8 cellular contexts compared by ENCODE assay signal in genomic region chr4:105709081-105709450, GRCh38. TPM values are rescaled to one million over a fixed set of nuclear protein-coding genes. Genes with fewer than 3 reads are reported as not detected.
DNase-seq lines count a peak whose midpoint lies in the region; ATAC-seq, FAIRE-seq and TF ChIP-seq lines count a peak whose summit lies in the region.

No MANE protein-coding gene starts in this region.

- H2AFZ ChIP-seq in PC-9, result peak overlapping the region; percentile 99

- no peak for TF ChIP-seq CTCF in PC-9 (conservative IDR thresholded peaks at IDR 0.05)
- no peak for TF ChIP-seq CTCF in colonic mucosa (IDR thresholded peaks at IDR 0.05)

- peak overlapping the region; percentile 80 to 83 for H3K9ac ChIP-seq in colonic mucosa (ENCODE audit: low read depth in 2 of 2, low read length in 2 of 2)

- no peaks in the 10 kb centered on the region for H4K20me1 ChIP-seq in PC-9 (ENCODE audit: insufficient read depth)

- H3K79me2 ChIP-seq in PC-9 (ENCODE audit: low read depth), result peaks cover 40% of the 10 kb centered on the region

- H3K4me3 ChIP-seq in PC-9 (peak overlapping the region; percentile 90), colonic mucosa (peak overlapping the region; percentile 97)

- H3K27me3 ChIP-seq in PC-9 (ENCODE audit: insufficient read depth, low read depth) (no peaks in the 10 kb centered on the region), colonic mucosa (no peaks in the 10 kb centered on the region)

- CTCF ChIA-PET in PC-9 (lab: Charles Lee), result no interaction called here

- H3K36me3 ChIP-seq in PC-9 (ENCODE audit: low read depth) (no peaks in the 10 kb centered on the region), colonic mucosa (no peaks in the 10 kb centered on the region)

- ATAC-seq in GM18517 (IDR thresholded peaks at IDR 0.05; ENCODE audit: unreplicated experiment) (peak; percentile 27), HG02973 (IDR thresholded peaks at IDR 0.05; ENCODE audit: unreplicated experiment) (peak; percentile 42)

- peak overlapping the region; percentile 97 for H3K4me2 ChIP-seq in PC-9

- no peaks in the 10 kb centered on the region for H3K9me2 ChIP-seq in PC-9 (ENCODE audit: insufficient read depth)

- POLR2A ChIA-PET in PC-9 (lab: Charles Lee; ENCODE audit: unreplicated experiment), result no interaction called here

- H3K27ac ChIP-seq in PC-9 (peak overlapping the region; percentile 59), colonic mucosa (peak overlapping the region; percentile 89)

- H3K4me1 ChIP-seq in PC-9 (replicated peaks; ENCODE audit: insufficient read depth) (peaks cover 7% of the 10 kb centered on the region; the same call in 1 of the 2 replicates), colonic mucosa (peaks cover 6% of the 10 kb centered on the region)

- peaks cover 4% of the 10 kb centered on the region; the same call in 1 of the 2 replicates for H3F3A ChIP-seq in PC-9 (ENCODE audit: insufficient read depth, low read depth)

- H3K9me3 ChIP-seq in PC-9 (ENCODE audit: insufficient read depth, low read depth) (no peaks in the 10 kb centered on the region), colonic mucosa (no peaks in the 10 kb centered on the region)

- DNase-seq in CD1c-positive myeloid dendritic cell (ENCODE audit: extremely low spot score), result peak; percentile 39
- no peak for DNase-seq in PC-9
- DNase-seq in colonic mucosa, result peak; percentile 42
- peak; percentile 11 for DNase-seq in medulla oblongata (ENCODE audit: extremely low spot score)
- DNase-seq in urothelium cell line (ENCODE audit: low spot score), result peak; percentile 30
- DNase-seq in cerebellar nuclear complex (lab: John Stamatoyannopoulos, UW), result no peak

- BruUV-seq in PC-9 (replicated peaks; lab: Mats Ljungman, UMichigan), result TSS peak; percentile 77

- intact Hi-C loops in PC-9 (cut with micrococcal nuclease; ENCODE audit: unreplicated experiment) (no loop called here), colonic mucosa (cut with DNase I) (loop anchor here (10.0 kb wide), 1 partner anchor 184 kb away; no protein-coding TSS in a partner anchor)

- no peak for FAIRE-seq in urothelium cell line (lab: Jason Lieb, UNC)

RNA-seq across cellular contexts. Expression of gene GSTCD, which starts 0.5 kb away (rescaled TPM):
- 9.7 and 11.4 TPM in 2 replicates for total RNA-seq in PC-9 (2021)
- total RNA-seq in colonic mucosa, result 10 to 100 TPM in 1 of 2 donors, 1 to 10 TPM in 1; 9.0 to 17.5 TPM

RNA-seq across cellular contexts. Expression of gene INTS12, which starts 0.6 kb away (rescaled TPM):
- total RNA-seq in PC-9 (2021) (8.4 and 10.3 TPM in 2 replicates), colonic mucosa (10 to 100 TPM; 14.1 to 18.0 TPM)

Comparison
In these comparisons a context has a peak if more than half of its experiments do, and no peak if none do; other contexts are left out.
1. DNase-seq: peak in CD1c-positive myeloid dendritic cell (single experiment), colonic mucosa (single experiment), medulla oblongata (single experiment) and urothelium cell line (single experiment); none in PC-9 (0 of 2) and cerebellar nuclear complex (0 of 2).